ENCODE assay signal across 17 cellular contexts in genomic region chr7:22572937-22573336, GRCh38.
DNase-seq lines count a peak whose midpoint lies in the region; ATAC-seq, FAIRE-seq and TF ChIP-seq lines count a peak whose summit lies in the region.
"Had no signal": no experiment of that assay in that cellular context is flagged by ENCODE, and none has a peak within 500 bp of the region (broad histone marks: within the 10 kb centered on the region; RNA-seq: fewer than 3 reads in every experiment).

No MANE protein-coding gene starts in this region.

- no peak overlapping the region for H2AFZ ChIP-seq in GM23248

- H3K9me2 ChIP-seq in GM23248 (ENCODE audit: insufficient read depth): no peaks in the 10 kb centered on the region

- no peaks in the 10 kb centered on the region for H4K20me1 ChIP-seq in GM23248 (ENCODE audit: insufficient read depth)

- H3K9ac ChIP-seq in GM23248: 0 out of 2 replicates have a peak overlapping the region, but pooled peaks have one; percentile 38

- peak in 1 of 2 experiments; percentile 50; a peak in 3 of 6 replicates for ATAC-seq in A549
- no peak for ATAC-seq in HG03460 (IDR thresholded peaks at IDR 0.05; ENCODE audit: unreplicated experiment)
- no peak for ATAC-seq in upper lobe of left lung (ENCODE audit: low FRiP score in 2 of 2)
- ATAC-seq: left lobe of liver had no signal

- CTCF ChIA-PET in A549 (lab: Yijun Ruan, JAX): interaction anchor here (0.7 to 2.6 kb wide), 7 partner anchors 11 to 483 kb away, joined by 4 to 19 read pairs (median 6); no protein-coding TSS in a partner anchor

- TF ChIP-seq POLR2A in A549 (IDR thresholded peaks at IDR 0.05; ENCODE audit: low read length): no peak
- no peak for TF ChIP-seq POLR2A in GM12891 (IDR thresholded peaks at IDR 0.05; ENCODE audit: low read depth, low read length)
- TF ChIP-seq POLR2A in upper lobe of left lung (IDR thresholded peaks at IDR 0.05): no peak

- WGBS in A549 (ENCODE audit: missing lambda C conversion rate): 18% methylated on average over 7 of the region's 7 CpGs
- 59 to 60% methylated on average over 7 of the region's 7 CpGs for WGBS in GM23248 (ENCODE audit: low coverage in 1 of 2, low lambda C conversion rate in 2 of 2, missing lambda C conversion rate in 2 of 2), 2 experiments
- WGBS in upper lobe of left lung, 2 donors: 59 to 70% methylated on average over 7 of the region's 7 CpGs

- H3K27me3 ChIP-seq in GM23248 (replicated peaks; ENCODE audit: insufficient read depth) (no peaks in the 10 kb centered on the region), upper lobe of left lung (no peaks in the 10 kb centered on the region)
- H3K27me3 ChIP-seq: ascending aorta had no signal

- no peak overlapping the region for H3K4me3 ChIP-seq in A549
- no peak overlapping the region for H3K4me3 ChIP-seq in GM23248
- H3K4me3 ChIP-seq in fibroblast of villous mesenchyme (ENCODE audit: low read depth, low read length): no peak overlapping the region
- no peak overlapping the region for H3K4me3 ChIP-seq in upper lobe of left lung
- H3K4me3 ChIP-seq: ascending aorta had no signal

- POLR2A ChIA-PET in A549 (lab: Yijun Ruan, JAX): no interaction called here

- no peaks in the 10 kb centered on the region for H3K79me2 ChIP-seq in GM23248 (ENCODE audit: insufficient read depth)

- TF ChIP-seq RAD21 in A549 (conservative IDR thresholded peaks at IDR 0.05 in 1 of 2, IDR thresholded peaks at IDR 0.05 in 1 of 2): no peak

- TF ChIP-seq EP300 in A549 (IDR thresholded peaks at IDR 0.05) (peak in 1 of 2 experiments; percentile 78; a peak in 1 of 5 replicates), upper lobe of left lung (IDR thresholded peaks at IDR 0.05) (no peak)

- FAIRE-seq in A549 (lab: Jason Lieb, UNC): no peak
- FAIRE-seq in GM12891 (lab: Jason Lieb, UNC): no peak

- H3K4me2 ChIP-seq in A549 (no peak overlapping the region), GM23248 (ENCODE audit: unreplicated experiment) (peak overlapping the region; percentile 6)

- H3K9me3 ChIP-seq in A549: no peaks in the 10 kb centered on the region
- H3K9me3 ChIP-seq in GM23248 (ENCODE audit: low read depth): no peaks in the 10 kb centered on the region
- no peaks in the 10 kb centered on the region for H3K9me3 ChIP-seq in upper lobe of left lung
- H3K9me3 ChIP-seq: ascending aorta had no signal

- H3K4me1 ChIP-seq in A549 (peaks cover 18% of the 10 kb centered on the region), GM23248 (ENCODE audit: insufficient read depth) (peaks cover 35% of the 10 kb centered on the region), upper lobe of left lung (peaks cover 15 to 52% (median 22%) of the 10 kb centered on the region in 4 donors)

- H3K27ac ChIP-seq in A549 (peak overlapping the region in 1 of 2 experiments; percentile 53; a peak in 2 of 6 replicates), GM23248 (peak overlapping the region; percentile 67), upper lobe of left lung (no peak overlapping the region)
- H3K27ac ChIP-seq: ascending aorta had no signal

- DNase-seq in A549 (ENCODE audit: low read depth in 1 of 2, low spot score in 1 of 2): peak in 1 of 2 experiments; percentile 36
- peak; percentile 68 for DNase-seq in GM23248
- DNase-seq in T1000 (lab: John Stamatoyannopoulos, UW): peak; percentile 75
- peak; percentile 73 for DNase-seq in fibroblast of villous mesenchyme (ENCODE audit: low read depth)
- no peak for DNase-seq in GM12891 (ENCODE audit: insufficient read length, low spot score)
- no peak for DNase-seq in iPS-NIHi11 (ENCODE audit: low spot score)
- DNase-seq in upper lobe of left lung: no peak
- DNase-seq: activated CD4-positive, alpha-beta memory T cell treated with anti-CD3 and anti-CD28 coated beads, Interleukin-2, amount 10 ng/mL, durations not matched to agents 7 days and 5 days; DMS 273 treated with DMSO at 0.1 percent for 48 hours; effector CD8-positive, alpha-beta T cell; glutamatergic neuron; KBM-7; NCI-H187 treated with DMSO at 0.1 percent for 48 hours; Right ventricle myocardium superior had no signal

- peaks cover 32% of the 10 kb centered on the region for H3F3A ChIP-seq in GM23248 (ENCODE audit: insufficient read depth)

- H3K36me3 ChIP-seq in GM23248 (ENCODE audit: low read depth): no peaks in the 10 kb centered on the region
- no peaks in the 10 kb centered on the region for H3K36me3 ChIP-seq in upper lobe of left lung
- H3K36me3 ChIP-seq: ascending aorta had no signal

- in situ Hi-C loops in GM23248 (cut with MboI): loop anchor here (5.0 kb wide), 1 partner anchor 154 kb away; the partner anchor contains the start of gene IL6

- no peak for TF ChIP-seq CTCF in A549 (IDR thresholded peaks at IDR 0.05)
- TF ChIP-seq CTCF in fibroblast of villous mesenchyme (IDR thresholded peaks at IDR 0.05; ENCODE audit: insufficient read depth, low read depth, low read length): no peak
- TF ChIP-seq CTCF in upper lobe of left lung (IDR thresholded peaks at IDR 0.05): no peak

TF ChIP-seq in A549, 52 proteins besides CTCF, POLR2A, EP300 and RAD21 (continues in another document):
- TF ChIP-seq, protein P1, sequence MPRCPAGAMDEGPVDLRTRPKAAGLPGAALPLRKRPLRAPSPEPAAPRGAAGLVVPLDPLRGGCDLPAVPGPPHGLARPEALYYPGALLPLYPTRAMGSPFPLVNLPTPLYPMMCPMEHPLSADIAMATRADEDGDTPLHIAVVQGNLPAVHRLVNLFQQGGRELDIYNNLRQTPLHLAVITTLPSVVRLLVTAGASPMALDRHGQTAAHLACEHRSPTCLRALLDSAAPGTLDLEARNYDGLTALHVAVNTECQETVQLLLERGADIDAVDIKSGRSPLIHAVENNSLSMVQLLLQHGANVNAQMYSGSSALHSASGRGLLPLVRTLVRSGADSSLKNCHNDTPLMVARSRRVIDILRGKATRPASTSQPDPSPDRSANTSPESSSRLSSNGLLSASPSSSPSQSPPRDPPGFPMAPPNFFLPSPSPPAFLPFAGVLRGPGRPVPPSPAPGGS (IDR thresholded peaks at IDR 0.05): no peak
- TF ChIP-seq, protein P2, sequence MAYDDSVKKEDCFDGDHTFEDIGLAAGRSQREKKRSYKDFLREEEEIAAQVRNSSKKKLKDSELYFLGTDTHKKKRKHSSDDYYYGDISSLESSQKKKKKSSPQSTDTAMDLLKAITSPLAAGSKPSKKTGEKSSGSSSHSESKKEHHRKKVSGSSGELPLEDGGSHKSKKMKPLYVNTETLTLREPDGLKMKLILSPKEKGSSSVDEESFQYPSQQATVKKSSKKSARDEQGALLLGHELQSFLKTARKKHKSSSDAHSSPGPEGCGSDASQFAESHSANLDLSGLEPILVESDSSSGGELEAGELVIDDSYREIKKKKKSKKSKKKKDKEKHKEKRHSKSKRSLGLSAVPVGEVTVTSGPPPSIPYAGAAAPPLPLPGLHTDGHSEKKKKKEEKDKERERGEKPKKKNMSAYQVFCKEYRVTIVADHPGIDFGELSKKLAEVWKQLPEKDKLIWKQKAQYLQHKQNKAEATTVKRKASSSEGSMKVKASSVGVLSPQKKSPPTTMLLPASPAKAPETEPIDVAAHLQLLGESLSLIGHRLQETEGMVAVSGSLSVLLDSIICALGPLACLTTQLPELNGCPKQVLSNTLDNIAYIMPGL (CRISPR knock-in tag; IDR thresholded peaks at IDR 0.05; ENCODE audit: borderline replicate concordance): no peak
- TF ChIP-seq, protein P3, sequence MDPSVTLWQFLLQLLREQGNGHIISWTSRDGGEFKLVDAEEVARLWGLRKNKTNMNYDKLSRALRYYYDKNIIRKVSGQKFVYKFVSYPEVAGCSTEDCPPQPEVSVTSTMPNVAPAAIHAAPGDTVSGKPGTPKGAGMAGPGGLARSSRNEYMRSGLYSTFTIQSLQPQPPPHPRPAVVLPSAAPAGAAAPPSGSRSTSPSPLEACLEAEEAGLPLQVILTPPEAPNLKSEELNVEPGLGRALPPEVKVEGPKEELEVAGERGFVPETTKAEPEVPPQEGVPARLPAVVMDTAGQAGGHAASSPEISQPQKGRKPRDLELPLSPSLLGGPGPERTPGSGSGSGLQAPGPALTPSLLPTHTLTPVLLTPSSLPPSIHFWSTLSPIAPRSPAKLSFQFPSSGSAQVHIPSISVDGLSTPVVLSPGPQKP (IDR thresholded peaks at IDR 0.05; ENCODE audit: low read depth, low read length): no peak
- no peak for TF ChIP-seq EHMT2 (IDR thresholded peaks at IDR 0.05; ENCODE audit: low read depth)

TF ChIP-seq in GM12891, 5 proteins besides CTCF, POLR2A, EP300 and RAD21:
- no peak for TF ChIP-seq SPI1 (IDR thresholded peaks at IDR 0.05; ENCODE audit: low read depth, low read length)
- no peak for TF ChIP-seq TAF1 (IDR thresholded peaks at IDR 0.05; ENCODE audit: low read depth, low read length)
- no peak for TF ChIP-seq POLR2AphosphoS5 (IDR thresholded peaks at IDR 0.05; ENCODE audit: low read depth, low read length)
- TF ChIP-seq PAX5 (IDR thresholded peaks at IDR 0.05; ENCODE audit: insufficient read depth, low read length, severe bottlenecking): no peak
- no peak for TF ChIP-seq POU2F2 (IDR thresholded peaks at IDR 0.05; ENCODE audit: low read depth, low read length)

Comparison
In these comparisons a context has a peak if more than half of its experiments do, and no peak if none do; other contexts are left out.
1. DNase-seq: peak in GM23248 (single experiment), T1000 (single experiment) and fibroblast of villous mesenchyme (single experiment); none in GM12891 (single experiment), iPS-NIHi11 (single experiment) and upper lobe of left lung (0 of 2).